8 cellular contexts compared by ENCODE assay signal in the genomic region with DNA sequence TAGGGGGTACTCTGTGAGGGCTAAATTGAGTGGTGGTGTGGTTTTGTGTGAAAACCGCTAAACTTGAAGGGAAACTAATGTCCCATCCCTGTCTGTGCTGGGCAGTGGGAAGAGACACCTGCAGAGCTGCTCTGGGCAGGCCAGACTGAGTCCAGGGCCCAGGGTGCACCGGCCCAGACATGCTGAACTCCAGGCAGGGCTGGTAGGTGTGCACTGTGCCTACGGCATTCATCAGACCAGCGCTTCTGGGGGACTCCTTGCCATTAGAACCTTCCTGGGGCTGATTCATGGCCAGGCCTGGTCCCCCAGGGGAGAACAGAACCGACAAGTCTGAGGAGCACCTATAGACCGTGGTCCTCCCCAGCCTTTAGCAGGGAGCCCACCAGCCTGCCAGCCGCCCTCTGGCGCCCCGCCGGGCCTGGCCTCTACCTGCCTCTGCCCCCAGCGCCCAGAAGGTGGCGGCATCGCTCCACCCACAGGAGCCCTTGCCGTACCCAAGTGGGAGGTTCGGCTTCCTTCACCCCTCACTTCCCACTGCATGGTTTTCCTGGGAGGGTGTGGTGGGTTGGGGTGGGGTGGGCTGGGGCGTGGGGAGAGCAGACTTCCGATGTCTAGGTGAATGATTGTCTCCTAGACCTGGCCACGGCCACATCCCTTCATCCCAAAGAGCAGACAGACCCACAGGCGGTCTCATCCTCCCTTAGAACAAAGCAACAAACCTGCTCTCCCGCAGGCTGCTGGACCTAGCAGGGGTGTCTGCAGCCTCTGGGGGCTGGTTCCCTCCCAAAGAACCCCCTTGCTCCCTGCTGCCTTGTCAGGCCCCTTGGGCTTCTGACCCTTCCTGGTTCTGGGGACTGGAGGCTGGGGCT.
DNase-seq lines count a peak whose midpoint lies in the region; ATAC-seq and TF ChIP-seq lines count a peak whose summit lies in the region.

No MANE protein-coding gene starts in this region.

- DNase-seq in GM12865 (ENCODE audit: low read depth) (peak; percentile 71), T-helper 22 cell (ENCODE audit: low read depth) (peak; percentile 53), amniotic stem cell (lab: John Stamatoyannopoulos, UW) (peak; percentile 5), hypothalamus (lab: John Stamatoyannopoulos, UW) (peak in 35 of 51 donors; percentile 5 to 78 (median 42)), NCI-H526 treated with DMSO at 0.1 percent for 48 hours (lab: John Stamatoyannopoulos, UW) (no peak)
- DNase-seq in stimulated activated CD4-positive, alpha-beta T cell treated with anti-CD3 and anti-CD28 coated beads, Interleukin-15, amount 100 ng/mL, for 48 hours (ENCODE audit: low read depth in 2 of 2), result peak; percentile 52 to 62

- no peak for ATAC-seq in HG03196 (IDR thresholded peaks at IDR 0.05; ENCODE audit: unreplicated experiment)

- TF ChIP-seq RAD21 in Ishikawa (IDR thresholded peaks at IDR 0.05; ENCODE audit: low read depth), result peak; percentile 85

- TF ChIP-seq EP300 in Ishikawa (IDR thresholded peaks at IDR 0.05; ENCODE audit: borderline replicate concordance), result no peak

- no peak overlapping the region for H3K4me3 ChIP-seq in GM12865 (ENCODE audit: low read depth, low read length)

- peak; percentile 95 for TF ChIP-seq CTCF in GM12865 (IDR thresholded peaks at IDR 0.05; ENCODE audit: insufficient read depth, low read depth, low read length, missing control alignments)

TF ChIP-seq in Ishikawa, 13 proteins besides CTCF, POLR2A, EP300 and RAD21:
- TF ChIP-seq EGR1 (IDR thresholded peaks at IDR 0.05), result no peak
- no peak for TF ChIP-seq TAF1 (IDR thresholded peaks at IDR 0.05; ENCODE audit: low read depth)
- TF ChIP-seq, protein P1, sequence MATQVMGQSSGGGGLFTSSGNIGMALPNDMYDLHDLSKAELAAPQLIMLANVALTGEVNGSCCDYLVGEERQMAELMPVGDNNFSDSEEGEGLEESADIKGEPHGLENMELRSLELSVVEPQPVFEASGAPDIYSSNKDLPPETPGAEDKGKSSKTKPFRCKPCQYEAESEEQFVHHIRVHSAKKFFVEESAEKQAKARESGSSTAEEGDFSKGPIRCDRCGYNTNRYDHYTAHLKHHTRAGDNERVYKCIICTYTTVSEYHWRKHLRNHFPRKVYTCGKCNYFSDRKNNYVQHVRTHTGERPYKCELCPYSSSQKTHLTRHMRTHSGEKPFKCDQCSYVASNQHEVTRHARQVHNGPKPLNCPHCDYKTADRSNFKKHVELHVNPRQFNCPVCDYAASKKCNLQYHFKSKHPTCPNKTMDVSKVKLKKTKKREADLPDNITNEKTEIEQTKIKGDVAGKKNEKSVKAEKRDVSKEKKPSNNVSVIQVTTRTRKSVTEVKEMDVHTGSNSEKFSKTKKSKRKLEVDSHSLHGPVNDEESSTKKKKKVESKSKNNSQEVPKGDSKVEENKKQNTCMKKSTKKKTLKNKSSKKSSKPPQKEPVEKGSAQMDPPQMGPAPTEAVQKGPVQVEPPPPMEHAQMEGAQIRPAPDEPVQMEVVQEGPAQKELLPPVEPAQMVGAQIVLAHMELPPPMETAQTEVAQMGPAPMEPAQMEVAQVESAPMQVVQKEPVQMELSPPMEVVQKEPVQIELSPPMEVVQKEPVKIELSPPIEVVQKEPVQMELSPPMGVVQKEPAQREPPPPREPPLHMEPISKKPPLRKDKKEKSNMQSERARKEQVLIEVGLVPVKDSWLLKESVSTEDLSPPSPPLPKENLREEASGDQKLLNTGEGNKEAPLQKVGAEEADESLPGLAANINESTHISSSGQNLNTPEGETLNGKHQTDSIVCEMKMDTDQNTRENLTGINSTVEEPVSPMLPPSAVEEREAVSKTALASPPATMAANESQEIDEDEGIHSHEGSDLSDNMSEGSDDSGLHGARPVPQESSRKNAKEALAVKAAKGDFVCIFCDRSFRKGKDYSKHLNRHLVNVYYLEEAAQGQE (IDR thresholded peaks at IDR 0.05; ENCODE audit: low read depth), result no peak
- TF ChIP-seq, protein P2, sequence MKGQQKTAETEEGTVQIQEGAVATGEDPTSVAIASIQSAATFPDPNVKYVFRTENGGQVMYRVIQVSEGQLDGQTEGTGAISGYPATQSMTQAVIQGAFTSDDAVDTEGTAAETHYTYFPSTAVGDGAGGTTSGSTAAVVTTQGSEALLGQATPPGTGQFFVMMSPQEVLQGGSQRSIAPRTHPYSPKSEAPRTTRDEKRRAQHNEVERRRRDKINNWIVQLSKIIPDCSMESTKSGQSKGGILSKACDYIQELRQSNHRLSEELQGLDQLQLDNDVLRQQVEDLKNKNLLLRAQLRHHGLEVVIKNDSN (IDR thresholded peaks at IDR 0.05), result no peak
- TF ChIP-seq, protein P3, sequence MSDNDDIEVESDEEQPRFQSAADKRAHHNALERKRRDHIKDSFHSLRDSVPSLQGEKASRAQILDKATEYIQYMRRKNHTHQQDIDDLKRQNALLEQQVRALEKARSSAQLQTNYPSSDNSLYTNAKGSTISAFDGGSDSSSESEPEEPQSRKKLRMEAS (IDR thresholded peaks at IDR 0.05), result no peak
- no peak for TF ChIP-seq YY1 (IDR thresholded peaks at IDR 0.05; ENCODE audit: low read depth)
- no peak for TF ChIP-seq ZBTB7A (IDR thresholded peaks at IDR 0.05; ENCODE audit: low read depth)
- no peak for TF ChIP-seq TCF12 (IDR thresholded peaks at IDR 0.05; ENCODE audit: low read depth)
- TF ChIP-seq TEAD4 (IDR thresholded peaks at IDR 0.05), result no peak
- TF ChIP-seq NFIC (IDR thresholded peaks at IDR 0.05), result no peak
- TF ChIP-seq CEBPB (IDR thresholded peaks at IDR 0.05), result no peak
